In genomic region chr2:203327582-203327917, GRCh38 we compare ENCODE assay signal across 1 cellular context.
TF ChIP-seq lines count a peak whose summit lies in the region.

No MANE protein-coding gene starts in this region.

TF ChIP-seq in A549, 52 proteins besides CTCF, POLR2A, EP300 and RAD21 (continued from another document):
- no peak for TF ChIP-seq RNF2 (IDR thresholded peaks at IDR 0.05; ENCODE audit: borderline replicate concordance, low read depth)
- no peak for TF ChIP-seq RCOR1 (IDR thresholded peaks at IDR 0.05; ENCODE audit: low read depth, low read length)
- no peak for TF ChIP-seq SREBF2 (IDR thresholded peaks at IDR 0.05)
- no peak for TF ChIP-seq HES2 (IDR thresholded peaks at IDR 0.05)
- no peak for TF ChIP-seq TFCP2L1 (CRISPR knock-in tag; IDR thresholded peaks at IDR 0.05)
- TF ChIP-seq ELK1 (IDR thresholded peaks at IDR 0.05; ENCODE audit: low read depth, low read length), result no peak
- no peak for TF ChIP-seq BCL3 (IDR thresholded peaks at IDR 0.05)
TF ChIP-seq in A549: peak in this region for 0.
